36 cellular contexts compared by ENCODE assay signal in the genomic region with DNA sequence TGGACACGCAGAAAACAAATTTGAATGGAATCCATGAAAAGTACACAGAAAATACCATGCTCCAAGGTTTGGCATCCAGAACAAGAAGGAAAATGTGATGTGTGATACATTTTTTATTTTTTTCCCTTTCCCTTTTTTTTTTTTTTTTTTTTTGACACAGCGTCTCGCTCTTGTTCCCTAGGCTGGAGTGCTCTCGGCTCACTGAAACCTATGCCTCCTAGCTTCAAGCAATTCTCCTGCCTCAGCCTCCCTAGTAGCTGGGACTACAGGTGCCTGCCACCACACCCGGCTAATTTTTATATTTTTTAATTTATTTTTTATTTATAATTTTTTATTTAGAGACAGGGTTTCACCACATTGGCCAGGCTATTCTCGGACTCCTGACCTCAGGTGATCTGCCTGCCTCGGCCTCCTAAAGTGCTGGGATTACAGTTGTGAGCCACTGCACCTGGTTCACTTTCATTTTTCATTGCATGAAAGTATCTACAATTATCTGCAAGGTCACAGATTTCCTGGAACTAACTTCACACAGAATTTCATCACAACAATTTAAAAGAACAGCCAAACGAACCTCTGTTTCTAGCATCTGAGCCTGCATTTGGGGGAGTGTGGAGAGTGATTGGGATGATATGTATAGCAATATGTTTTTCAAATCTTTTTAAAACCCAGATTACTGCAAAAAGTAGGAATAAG. TPM values are rescaled to one million over a fixed set of nuclear protein-coding genes. Genes with fewer than 3 reads are reported as not detected.
DNase-seq lines count a peak whose midpoint lies in the region; ATAC-seq and TF ChIP-seq lines count a peak whose summit lies in the region.
"Had no signal": no experiment of that assay in that cellular context is flagged by ENCODE, and none has a peak within 500 bp of the region (broad histone marks: within the 10 kb centered on the region; RNA-seq: fewer than 3 reads in every experiment).

No MANE protein-coding gene starts in this region.

- H2AFZ ChIP-seq in neural progenitor cell (replicated peaks), result peak overlapping the region; percentile 44

- no peaks in the 10 kb centered on the region for H3K27me3 Mint-ChIP-seq in activated CD4-positive, alpha-beta memory T cell treated with anti-CD3 and anti-CD28 coated beads, Interleukin-2, amount 10 ng/mL, durations not matched to agents 7 days and 5 days
- peaks cover under 1% of the 10 kb centered on the region for H3K27me3 Mint-ChIP-seq in activated CD4-positive, alpha-beta memory T cell treated with anti-CD3 and anti-CD28 coated beads for 36 hours
- H3K27me3 Mint-ChIP-seq in activated CD8-positive, alpha-beta T cell treated with anti-CD3 and anti-CD28 coated beads for 36 hours, result no peaks in the 10 kb centered on the region
- no peaks in the 10 kb centered on the region for H3K27me3 Mint-ChIP-seq in neural progenitor cell (ENCODE audit: insufficient read depth, low read depth)
- H3K27me3 Mint-ChIP-seq: activated naive CD8-positive, alpha-beta T cell; activated T-helper 17 cell treated with anti-CD3 and anti-CD28 coated beads, Interleukin-2, amount 50 U/mL, for 72 hours; B cell; CD8-positive, alpha-beta memory T cell; T-helper 17 cell had no signal

- peaks cover 43% of the 10 kb centered on the region for H3K4me1 Mint-ChIP-seq in activated CD4-positive, alpha-beta memory T cell treated with anti-CD3 and anti-CD28 coated beads, Interleukin-2, amount 10 ng/mL, durations not matched to agents 7 days and 5 days
- H3K4me1 Mint-ChIP-seq in activated CD4-positive, alpha-beta memory T cell treated with anti-CD3 and anti-CD28 coated beads for 36 hours (ENCODE audit: low read depth), result peaks cover 21% of the 10 kb centered on the region
- H3K4me1 Mint-ChIP-seq in activated CD8-positive, alpha-beta T cell treated with anti-CD3 and anti-CD28 coated beads for 36 hours (ENCODE audit: low read depth), result peaks cover 23% of the 10 kb centered on the region
- H3K4me1 Mint-ChIP-seq in neural progenitor cell, result peaks cover 8% of the 10 kb centered on the region

- H3K4me2 ChIP-seq in neural progenitor cell, result no peak overlapping the region
- H3K4me2 ChIP-seq: A549 had no signal

- no peak for DNase-seq in activated CD4-positive, alpha-beta memory T cell treated with anti-CD3 and anti-CD28 coated beads, Interleukin-2, amount 10 ng/mL, durations not matched to agents 7 days and 5 days
- no peak for DNase-seq in activated CD4-positive, alpha-beta memory T cell treated with anti-CD3 and anti-CD28 coated beads for 36 hours
- peak; percentile 28 for DNase-seq in KBM-7
- no peak for DNase-seq in activated CD8-positive, alpha-beta T cell treated with anti-CD3 and anti-CD28 coated beads for 36 hours
- DNase-seq in neural progenitor cell (ENCODE audit: low spot score), result no peak
- no peak for DNase-seq in ureter (ENCODE audit: low spot score)
- no peak for DNase-seq in left ventricle myocardium inferior
- DNase-seq in activated gamma-delta T cell treated with Interleukin-2 at 50 U/mL for 16 hours, result no peak
- DNase-seq: activated CD4-positive, alpha-beta T cell treated with anti-CD3 and anti-CD28 coated beads for 4 hours; CD8-positive, alpha-beta memory T cell; DMS 273 treated with DMSO at 0.1 percent for 48 hours; effector memory CD8-positive, alpha-beta T cell; EL; GOT3; Karpas-422; left lung; NCI-H1436 treated with DMSO at 0.1 percent for 48 hours; NCI-H2081 treated with DMSO at 0.1 percent for 48 hours; NCI-H226; nucleus accumbens; sigmoid colon; stimulated activated CD4-positive, alpha-beta T cell treated with anti-CD3 and anti-CD28 coated beads, Interleukin-4, amount 100 ng/mL, for 1 hour; stomach; T-helper 17 cell had no signal

- no peak for ATAC-seq in activated CD8-positive, alpha-beta T cell treated with anti-CD3 and anti-CD28 coated beads for 36 hours
- ATAC-seq: A549; activated T-helper 17 cell treated with anti-CD3 and anti-CD28 coated beads, Interleukin-2, amount 50 U/mL, for 72 hours; effector memory CD8-positive, alpha-beta T cell; left lung; Right ventricle myocardium inferior; SK-N-SH treated with all-trans-retinoic acid at 6 μM for 48 hours; T-helper 17 cell had no signal

- H3K4me3 ChIP-seq in neural progenitor cell (no peak overlapping the region), left ventricle myocardium inferior (no peak overlapping the region)
- H3K4me3 ChIP-seq: A549, ascending aorta, cardiac muscle cell, coronary artery, left lung, prostate gland, sigmoid colon, stomach, vagina had no signal

- no peak overlapping the region for H3K4me3 Mint-ChIP-seq in activated CD4-positive, alpha-beta memory T cell treated with anti-CD3 and anti-CD28 coated beads, Interleukin-2, amount 10 ng/mL, durations not matched to agents 7 days and 5 days
- no peak overlapping the region for H3K4me3 Mint-ChIP-seq in activated CD4-positive, alpha-beta memory T cell treated with anti-CD3 and anti-CD28 coated beads for 36 hours
- H3K4me3 Mint-ChIP-seq in activated CD8-positive, alpha-beta T cell treated with anti-CD3 and anti-CD28 coated beads for 36 hours, result no peak overlapping the region
- H3K4me3 Mint-ChIP-seq in neural progenitor cell, result no peak overlapping the region
- H3K4me3 Mint-ChIP-seq: activated naive CD8-positive, alpha-beta T cell; activated T-helper 17 cell treated with anti-CD3 and anti-CD28 coated beads, Interleukin-2, amount 50 U/mL, for 72 hours; B cell; CD8-positive, alpha-beta memory T cell; effector memory CD8-positive, alpha-beta T cell had no signal

- peaks cover 4% of the 10 kb centered on the region for H3F3A ChIP-seq in neural progenitor cell (ENCODE audit: low read depth)

- POLR2A ChIA-PET in activated CD4-positive, alpha-beta memory T cell treated with anti-CD3 and anti-CD28 coated beads, Interleukin-2, amount 10 ng/mL, durations not matched to agents 7 days and 5 days (lab: Charles Lee), result no interaction called here
- POLR2A ChIA-PET in activated CD4-positive, alpha-beta memory T cell treated with anti-CD3 and anti-CD28 coated beads for 36 hours (lab: Charles Lee), result no interaction called here
- POLR2A ChIA-PET in activated CD8-positive, alpha-beta T cell treated with anti-CD3 and anti-CD28 coated beads for 36 hours (lab: Charles Lee), result no interaction called here

- intact Hi-C loops in activated CD4-positive, alpha-beta memory T cell treated with anti-CD3 and anti-CD28 coated beads for 36 hours (cut with micrococcal nuclease), result no loop called here
- intact Hi-C loops in activated CD8-positive, alpha-beta T cell treated with anti-CD3 and anti-CD28 coated beads for 36 hours (cut with micrococcal nuclease), result loop anchor here (10.0 kb wide), 1 partner anchor 47 kb away; no protein-coding TSS in a partner anchor
- intact Hi-C loops in left ventricle myocardium inferior (cut with micrococcal nuclease), result no loop called here

- H3K27me3 ChIP-seq in neural progenitor cell (no peaks in the 10 kb centered on the region), left ventricle myocardium inferior (ENCODE audit: low read depth) (no peaks in the 10 kb centered on the region)
- H3K27me3 ChIP-seq: ascending aorta, cardiac muscle cell, left lung, sigmoid colon, stomach, vagina had no signal

- H3K9me3 ChIP-seq in neural progenitor cell (ENCODE audit: low read depth), result no peaks in the 10 kb centered on the region
- no peaks in the 10 kb centered on the region for H3K9me3 ChIP-seq in left ventricle myocardium inferior (replicated peaks)
- H3K9me3 ChIP-seq: A549, ascending aorta, left lung, prostate gland, sigmoid colon, stomach, vagina had no signal

- no peaks in the 10 kb centered on the region for H4K20me1 ChIP-seq in neural progenitor cell (ENCODE audit: low read depth)

- in situ Hi-C loops in KBM-7 (cut with MboI; ENCODE audit: low pct_unique_long_range_greater_than_20kb, low sequenced_read_pairs), result no loop called here

- TF ChIP-seq CTCF in activated CD8-positive, alpha-beta T cell treated with anti-CD3 and anti-CD28 coated beads for 36 hours (IDR thresholded peaks at IDR 0.05), result no peak
- no peak for TF ChIP-seq CTCF in neural progenitor cell (IDR thresholded peaks at IDR 0.05)
- no peak for TF ChIP-seq CTCF in left ventricle myocardium inferior (IDR thresholded peaks at IDR 0.05; ENCODE audit: borderline replicate concordance)

- no peaks in the 10 kb centered on the region for H3K79me2 ChIP-seq in neural progenitor cell (ENCODE audit: low read depth)

- H3K36me3 ChIP-seq in neural progenitor cell (no peaks in the 10 kb centered on the region), left ventricle myocardium inferior (no peaks in the 10 kb centered on the region)
- H3K36me3 ChIP-seq: ascending aorta, cardiac muscle cell, left lung, prostate gland, sigmoid colon, stomach, vagina had no signal

- CTCF ChIA-PET in activated CD4-positive, alpha-beta memory T cell treated with anti-CD3 and anti-CD28 coated beads, Interleukin-2, amount 10 ng/mL, durations not matched to agents 7 days and 5 days (lab: Charles Lee), result no interaction called here
- CTCF ChIA-PET in activated CD4-positive, alpha-beta memory T cell treated with anti-CD3 and anti-CD28 coated beads for 36 hours (lab: Charles Lee), result no interaction called here
- CTCF ChIA-PET in activated CD8-positive, alpha-beta T cell treated with anti-CD3 and anti-CD28 coated beads for 36 hours (lab: Charles Lee), result interaction anchor here (5.0 kb wide), 1 partner anchor 8 kb away, joined by 30 read pairs; no protein-coding TSS in a partner anchor

- peak overlapping the region; percentile 68 for H3K27ac Mint-ChIP-seq in activated CD4-positive, alpha-beta memory T cell treated with anti-CD3 and anti-CD28 coated beads, Interleukin-2, amount 10 ng/mL, durations not matched to agents 7 days and 5 days
- H3K27ac Mint-ChIP-seq in activated CD4-positive, alpha-beta memory T cell treated with anti-CD3 and anti-CD28 coated beads for 36 hours, result no peak overlapping the region
- peak overlapping the region; percentile 34 for H3K27ac Mint-ChIP-seq in activated CD8-positive, alpha-beta T cell treated with anti-CD3 and anti-CD28 coated beads for 36 hours
- H3K27ac Mint-ChIP-seq in neural progenitor cell, result no peak overlapping the region
- H3K27ac Mint-ChIP-seq: activated naive CD8-positive, alpha-beta T cell; activated T-helper 17 cell treated with anti-CD3 and anti-CD28 coated beads, Interleukin-2, amount 50 U/mL, for 72 hours; B cell; effector memory CD8-positive, alpha-beta T cell; T-helper 17 cell had no signal

- no peaks in the 10 kb centered on the region for H3K36me3 Mint-ChIP-seq in activated CD4-positive, alpha-beta memory T cell treated with anti-CD3 and anti-CD28 coated beads, Interleukin-2, amount 10 ng/mL, durations not matched to agents 7 days and 5 days (ENCODE audit: low read depth)
- H3K36me3 Mint-ChIP-seq in activated CD4-positive, alpha-beta memory T cell treated with anti-CD3 and anti-CD28 coated beads for 36 hours, result no peaks in the 10 kb centered on the region
- H3K36me3 Mint-ChIP-seq in activated CD8-positive, alpha-beta T cell treated with anti-CD3 and anti-CD28 coated beads for 36 hours (ENCODE audit: low read depth), result no peaks in the 10 kb centered on the region
- no peaks in the 10 kb centered on the region for H3K36me3 Mint-ChIP-seq in neural progenitor cell
- H3K36me3 Mint-ChIP-seq: activated naive CD8-positive, alpha-beta T cell; CD8-positive, alpha-beta memory T cell had no signal

- H3K4me1 ChIP-seq in neural progenitor cell, result peaks cover 4% of the 10 kb centered on the region
- peaks cover 8% of the 10 kb centered on the region for H3K4me1 ChIP-seq in left ventricle myocardium inferior
- H3K4me1 ChIP-seq: ascending aorta, prostate gland, sigmoid colon, vagina had no signal

- no peak overlapping the region for H3K9ac ChIP-seq in neural progenitor cell

- H3K27ac ChIP-seq in neural progenitor cell (no peak overlapping the region), left ventricle myocardium inferior (replicated peaks) (no peak overlapping the region)
- H3K27ac ChIP-seq: A549, ascending aorta, cardiac muscle cell, coronary artery, prostate gland, sigmoid colon, stomach, vagina had no signal

- no peaks in the 10 kb centered on the region for H3K9me3 Mint-ChIP-seq in activated CD4-positive, alpha-beta memory T cell treated with anti-CD3 and anti-CD28 coated beads, Interleukin-2, amount 10 ng/mL, durations not matched to agents 7 days and 5 days
- H3K9me3 Mint-ChIP-seq in activated CD4-positive, alpha-beta memory T cell treated with anti-CD3 and anti-CD28 coated beads for 36 hours, result no peaks in the 10 kb centered on the region
- no peaks in the 10 kb centered on the region for H3K9me3 Mint-ChIP-seq in activated CD8-positive, alpha-beta T cell treated with anti-CD3 and anti-CD28 coated beads for 36 hours
- H3K9me3 Mint-ChIP-seq in neural progenitor cell, result no peaks in the 10 kb centered on the region
- H3K9me3 Mint-ChIP-seq: activated T-helper 17 cell treated with anti-CD3 and anti-CD28 coated beads, Interleukin-2, amount 50 U/mL, for 72 hours; CD8-positive, alpha-beta memory T cell; effector memory CD8-positive, alpha-beta T cell had no signal

RNA-seq across cellular contexts. Expression of gene POU1F1, which starts 8.3 kb away (rescaled TPM):
- not detected for total RNA-seq in activated CD4-positive, alpha-beta memory T cell treated with anti-CD3 and anti-CD28 coated beads, Interleukin-2, amount 10 ng/mL, durations not matched to agents 7 days and 5 days
- total RNA-seq in activated CD4-positive, alpha-beta memory T cell treated with anti-CD3 and anti-CD28 coated beads for 36 hours, result not detected
- total RNA-seq in activated CD8-positive, alpha-beta T cell treated with anti-CD3 and anti-CD28 coated beads for 36 hours, result not detected
- total RNA-seq in neural progenitor cell (ENCODE audit: low replicate concordance) (not detected in 2 replicates), ureter (not detected), left ventricle myocardium inferior (not detected)
- total RNA-seq: activated T-helper 17 cell treated with anti-CD3 and anti-CD28 coated beads, Interleukin-2, amount 50 U/mL, for 72 hours; ascending aorta; B cell; cardiac muscle cell; CD8-positive, alpha-beta memory T cell; epithelial cell of proximal tubule; left lung; Right ventricle myocardium inferior; sigmoid colon; stomach; T-helper 17 cell; vagina had no signal

RNA-seq across cellular contexts. Expression of gene CHMP2B, which starts 41.0 kb away (rescaled TPM):
- total RNA-seq in activated CD4-positive, alpha-beta memory T cell treated with anti-CD3 and anti-CD28 coated beads, Interleukin-2, amount 10 ng/mL, durations not matched to agents 7 days and 5 days, result 10 to 100 TPM; 28.5 to 30.2 TPM
- total RNA-seq in activated CD4-positive, alpha-beta memory T cell treated with anti-CD3 and anti-CD28 coated beads for 36 hours, result 10 to 100 TPM; 28.4 to 29.0 TPM
- total RNA-seq in activated CD8-positive, alpha-beta T cell treated with anti-CD3 and anti-CD28 coated beads for 36 hours, result 10 to 100 TPM; 22.7 to 26.2 TPM
- 34.5 and 62.4 TPM in 2 replicates for total RNA-seq in neural progenitor cell (ENCODE audit: low replicate concordance)
- 49.7 TPM for total RNA-seq in ureter
- 35.8 TPM for total RNA-seq in left ventricle myocardium inferior

Comparison
In these comparisons a context has a peak if more than half of its experiments do, and no peak if none do; other contexts are left out.
1. H3K27ac Mint-ChIP-seq: peak in activated CD4-positive, alpha-beta memory T cell treated with anti-CD3 and anti-CD28 coated beads, Interleukin-2, amount 10 ng/mL, durations not matched to agents 7 days and 5 days (single experiment) and activated CD8-positive, alpha-beta T cell treated with anti-CD3 and anti-CD28 coated beads for 36 hours (single experiment); none in activated CD4-positive, alpha-beta memory T cell treated with anti-CD3 and anti-CD28 coated beads for 36 hours (single experiment) and neural progenitor cell (single experiment).